ENCODE assay signal across 15 cellular contexts in genomic region chr15:68203956-68204355, GRCh38. TPM values are rescaled to one million over a fixed set of nuclear protein-coding genes. Genes with fewer than 3 reads are reported as not detected.
DNase-seq lines count a peak whose midpoint lies in the region; ATAC-seq and TF ChIP-seq lines count a peak whose summit lies in the region.
"Had no signal": no experiment of that assay in that cellular context is flagged by ENCODE, and none has a peak within 500 bp of the region (broad histone marks: within the 10 kb centered on the region; RNA-seq: fewer than 3 reads in every experiment).

No MANE protein-coding gene starts in this region.

- H3K4me1 ChIP-seq in GM23338 (ENCODE audit: insufficient read depth) (peaks cover 45% of the 10 kb centered on the region), mucosa of stomach (ENCODE audit: control insufficient read depth, insufficient read depth, low read length) (peaks cover 50% of the 10 kb centered on the region), transverse colon (peaks cover 12 to 66% (median 46%) of the 10 kb centered on the region in 4 donors)

- H3K9ac ChIP-seq in mucosa of stomach (ENCODE audit: low read length): peak overlapping the region; percentile 55

- peaks cover 8% of the 10 kb centered on the region; the same call in 1 of the 2 replicates for H3F3A ChIP-seq in GM23338 (replicated peaks; ENCODE audit: low read depth)

- intact Hi-C loops in transverse colon (cut with DNase I; ENCODE audit: low total_unique reads): no loop called here

- no peak overlapping the region for H3K4me3 Mint-ChIP-seq in GM23338

- peaks cover 21% of the 10 kb centered on the region for H3K27me3 Mint-ChIP-seq in GM23338 (ENCODE audit: insufficient read depth, low read depth, poor library complexity)

- WGBS in transverse colon (ENCODE audit: low coverage in 1 of 2), 2 donors: 57% methylated on average over 5 of the region's 5 CpGs; no CpG with 5 or more reads in 1 of the 2 donors

- H3K27ac Mint-ChIP-seq in GM23338: no peak overlapping the region

- H3K27ac ChIP-seq in GM23338 (ENCODE audit: low read depth) (0 out of 2 replicates have a peak overlapping the region, but pooled peaks have one; percentile 45), coronary artery (no peak overlapping the region), transverse colon (peak overlapping the region; percentile 87 to 90 (median 90))

- no peak for TF ChIP-seq EP300 in transverse colon (IDR thresholded peaks at IDR 0.05; ENCODE audit: low read depth)

- H3K9me2 ChIP-seq in GM23338 (ENCODE audit: insufficient read depth): no peaks in the 10 kb centered on the region

- H3K79me2 ChIP-seq in GM23338 (replicated peaks; ENCODE audit: insufficient read depth): peaks cover 20% of the 10 kb centered on the region

- H3K36me3 ChIP-seq in GM23338 (ENCODE audit: insufficient read depth): no peaks in the 10 kb centered on the region
- H3K36me3 ChIP-seq in mucosa of stomach (ENCODE audit: control insufficient read depth, insufficient read depth, low read length): no peaks in the 10 kb centered on the region
- H3K36me3 ChIP-seq in transverse colon: no peaks in the 10 kb centered on the region

- peaks cover 26% of the 10 kb centered on the region for H4K20me1 ChIP-seq in GM23338 (replicated peaks; ENCODE audit: insufficient read depth)

- H3K4me1 Mint-ChIP-seq in GM23338: peaks cover 64% of the 10 kb centered on the region

- no peak overlapping the region for H2AFZ ChIP-seq in GM23338

- in situ Hi-C loops in transverse colon (cut with MboI; ENCODE audit: low pct_ligation_motif_present in 1 of 4, low pct_unique_long_range_greater_than_20kb in 1 of 4, low sequenced_read_pairs in 3 of 4): no loop called here

- H3K27me3 ChIP-seq in GM23338 (ENCODE audit: insufficient read depth) (no peaks in the 10 kb centered on the region), mucosa of stomach (ENCODE audit: control insufficient read depth, insufficient read depth, low read length) (no peaks in the 10 kb centered on the region), transverse colon (no peaks in the 10 kb centered on the region)
- H3K27me3 ChIP-seq: BE2C had no signal

- H3K4me3 ChIP-seq in GM23338 (no peak overlapping the region), coronary artery (no peak overlapping the region), mucosa of stomach (ENCODE audit: low read length) (peak overlapping the region; percentile 48), transverse colon (peak overlapping the region in 3 of 4 donors; percentile 33 to 61 (median 47))

- H3K4me2 ChIP-seq in GM23338: no peak overlapping the region

- DNase-seq in GM23338 (ENCODE audit: low spot score): no peak
- peak; percentile 50 for DNase-seq in coronary artery (ENCODE audit: low spot score)
- DNase-seq in transverse colon: no peak
- no peak for DNase-seq in HT-29 (ENCODE audit: low spot score)
- no peak for DNase-seq in COLO668 (lab: John Stamatoyannopoulos, UW; ENCODE audit: unreplicated experiment)
- DNase-seq: BE2C, DMS53, HCEC 1CT, NCI-H1048, NCI-H226, NCI-H69, PC-3 had no signal

- peaks cover 9% of the 10 kb centered on the region for H3K36me3 Mint-ChIP-seq in GM23338 (ENCODE audit: low read depth)

- ATAC-seq in GM23338 (no peak), HG03520 (IDR thresholded peaks at IDR 0.05; ENCODE audit: unreplicated experiment) (no peak)
- ATAC-seq: PC-3, Right ventricle myocardium inferior had no signal

- no peak for TF ChIP-seq POLR2A in transverse colon (IDR thresholded peaks at IDR 0.05)

- no peaks in the 10 kb centered on the region for H3K9me3 Mint-ChIP-seq in GM23338

- no peak for TF ChIP-seq CTCF in GM23338 (conservative IDR thresholded peaks at IDR 0.05; ENCODE audit: low read depth in 2 of 2)
- TF ChIP-seq CTCF in coronary artery (IDR thresholded peaks at IDR 0.05): no peak
- TF ChIP-seq CTCF in transverse colon (IDR thresholded peaks at IDR 0.05): no peak

- no peaks in the 10 kb centered on the region for H3K9me3 ChIP-seq in mucosa of stomach (ENCODE audit: control insufficient read depth, low read length)
- H3K9me3 ChIP-seq in transverse colon: no peaks in the 10 kb centered on the region
- H3K9me3 ChIP-seq: BE2C had no signal

TF ChIP-seq in GM23338, 12 proteins besides CTCF, POLR2A, EP300 and RAD21:
- no peak for TF ChIP-seq ZNF331 (CRISPR knock-in tag; IDR thresholded peaks at IDR 0.05; ENCODE audit: low read depth)
- no peak for TF ChIP-seq EZH2phosphoT487 (IDR thresholded peaks at IDR 0.05; ENCODE audit: unreplicated experiment)

RNA-seq across cellular contexts. Expression of gene CALML4, which starts 1.2 kb away (rescaled TPM):
- 13.4 and 15.8 TPM in 2 replicates for total RNA-seq in GM23338 (2014; rRNA removed; shearing (Covaris generic))
- 15.0 and 16.2 TPM in 2 replicates for polyA plus RNA-seq in GM23338 (2016; fragmentation: Nextera tagmentation; extraction: Ambion mirVana)
- total RNA-seq in transverse colon: 100 to 1,000 TPM in 1 of 4 donors, 10 to 100 TPM in 3; 56.3 to 153 (median 75.2) TPM
- 118 and 129 TPM in 2 replicates for total RNA-seq in HT-29 (2014; rRNA removed; shearing (Covaris generic))

RNA-seq across cellular contexts. Expression of gene CLN6, which starts 25.6 kb away (rescaled TPM):
- total RNA-seq in GM23338 (2014; rRNA removed; shearing (Covaris generic)): 69.5 and 87.4 TPM in 2 replicates
- polyA plus RNA-seq in GM23338 (2016; fragmentation: Nextera tagmentation; extraction: Ambion mirVana): 20.0 and 20.7 TPM in 2 replicates
- 10 to 100 TPM; 13.8 to 28.1 (median 18.2) TPM for total RNA-seq in transverse colon
- total RNA-seq in HT-29 (2014; rRNA removed; shearing (Covaris generic)): 113 and 122 TPM in 2 replicates

Comparison
In these comparisons a context has a peak if more than half of its experiments do, and no peak if none do; other contexts are left out.
1. H3K27ac ChIP-seq: peak in GM23338 (single experiment) and transverse colon (4 of 4); none in coronary artery (0 of 2).
2. H3K4me3 ChIP-seq: peak in mucosa of stomach (single experiment) and transverse colon (3 of 4); none in GM23338 (single experiment) and coronary artery (single experiment).